Comparison of ENCODE assay signal across 8 cellular contexts in the genomic region with DNA sequence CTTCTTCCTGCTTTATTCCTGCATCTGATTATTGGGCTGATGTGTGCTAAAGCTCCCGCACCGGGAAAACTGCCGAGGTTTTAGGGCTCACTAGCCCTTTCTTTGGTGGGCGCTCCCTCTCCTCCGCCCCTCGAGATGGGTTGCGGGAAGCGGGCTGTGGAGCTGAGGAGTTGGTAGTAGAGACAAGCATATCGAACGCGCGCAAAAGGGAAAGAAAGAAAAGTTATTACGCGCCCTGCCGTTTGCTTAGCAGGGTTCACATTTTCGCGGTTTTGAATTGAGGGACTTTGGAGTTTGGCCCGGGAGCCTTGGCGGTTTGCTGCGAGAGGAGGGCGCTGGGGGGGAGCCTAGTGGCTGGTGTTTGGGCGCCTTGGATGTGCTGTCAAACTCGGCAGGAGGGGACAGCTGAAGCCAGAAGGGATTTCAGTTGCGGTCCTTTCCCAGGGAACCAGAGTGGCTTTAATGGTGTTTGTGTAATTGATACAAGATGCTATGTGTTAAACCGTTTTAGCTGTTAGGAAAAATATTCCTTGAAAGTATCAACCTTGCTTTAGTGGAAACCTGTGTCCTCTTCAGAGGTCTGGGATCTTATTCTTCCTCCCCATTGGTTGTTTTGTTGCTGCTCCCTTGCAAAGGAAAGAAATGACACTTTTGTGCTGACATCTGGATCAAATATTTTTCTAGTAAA. TPM values are rescaled to one million over a fixed set of nuclear protein-coding genes. Genes with fewer than 3 reads are reported as not detected.
DNase-seq lines count a peak whose midpoint lies in the region; ATAC-seq and TF ChIP-seq lines count a peak whose summit lies in the region.

No MANE protein-coding gene starts in this region.

- no peaks in the 10 kb centered on the region for H3K9me3 Mint-ChIP-seq in activated CD4-positive, alpha-beta memory T cell treated with anti-CD3 and anti-CD28 coated beads for 36 hours

- H3K27ac Mint-ChIP-seq in activated CD4-positive, alpha-beta memory T cell treated with anti-CD3 and anti-CD28 coated beads for 36 hours = no peak overlapping the region

- no peak overlapping the region for H2AFZ ChIP-seq in neural cell (ENCODE audit: low read depth, low read length)

- H3K79me2 ChIP-seq in neural cell (replicated peaks; ENCODE audit: insufficient read depth, low read length) = peaks cover 13% of the 10 kb centered on the region

- no peaks in the 10 kb centered on the region for H3K27me3 ChIP-seq in BLaER1 treated with 17β-estradiol and CSF1 and Interleukin-3, amounts not matched to agents 10 nM and 100 nM
- no peaks in the 10 kb centered on the region for H3K27me3 ChIP-seq in foreskin keratinocyte
- peaks cover 3% of the 10 kb centered on the region for H3K27me3 ChIP-seq in neural cell (ENCODE audit: insufficient read depth, low read depth, low read length)

- peak overlapping the region; percentile 85 to 98 (median 91); a peak in 21 of 22 replicates for H3K27ac ChIP-seq in BLaER1 treated with 17β-estradiol and CSF1 and Interleukin-3, amounts not matched to agents 10 nM and 100 nM
- H3K27ac ChIP-seq in foreskin keratinocyte (peak overlapping the region; percentile 24), neural cell (ENCODE audit: low read length) (no peak overlapping the region)

- H3K4me3 Mint-ChIP-seq in activated CD4-positive, alpha-beta memory T cell treated with anti-CD3 and anti-CD28 coated beads for 36 hours = peak overlapping the region; percentile 72

- peaks cover 39% of the 10 kb centered on the region for H3K27me3 Mint-ChIP-seq in activated CD4-positive, alpha-beta memory T cell treated with anti-CD3 and anti-CD28 coated beads for 36 hours

- peaks cover 16 to 60% (median 57%) of the 10 kb centered on the region in 11 experiments; a peak in 19 of 22 replicates for H4K20me1 ChIP-seq in BLaER1 treated with 17β-estradiol and CSF1 and Interleukin-3, amounts not matched to agents 10 nM and 100 nM
- no peaks in the 10 kb centered on the region for H4K20me1 ChIP-seq in neural cell (ENCODE audit: insufficient read depth)

- CTCF ChIA-PET in HEK293T (lab: Yijun Ruan, JAX) = interaction anchor here (1.0 to 1.1 kb wide), 2 partner anchors 11 to 136 kb away, joined by 3 to 4 read pairs; no protein-coding TSS in a partner anchor
- CTCF ChIA-PET in activated CD4-positive, alpha-beta memory T cell treated with anti-CD3 and anti-CD28 coated beads for 36 hours (lab: Charles Lee) = no interaction called here

- POLR2A ChIA-PET in HEK293T (lab: Yijun Ruan, JAX) = interaction anchor here (0.6 to 2.0 kb wide), 14 partner anchors 8 to 175 kb away, joined by 3 to 13 read pairs (median 3); a partner anchor contains a TSS
- POLR2A ChIA-PET in activated CD4-positive, alpha-beta memory T cell treated with anti-CD3 and anti-CD28 coated beads for 36 hours (lab: Charles Lee) = no interaction called here

- H3F3A ChIP-seq in neural cell (ENCODE audit: insufficient read depth, low read length, poor library complexity, severe bottlenecking) = no peaks in the 10 kb centered on the region

- peak overlapping the region; percentile 69 to 95 (median 90) for H3K4me2 ChIP-seq in BLaER1 treated with 17β-estradiol and CSF1 and Interleukin-3, amounts not matched to agents 10 nM and 100 nM
- H3K4me2 ChIP-seq in neural cell (ENCODE audit: low read length) = peak overlapping the region; percentile 60

- H3K9ac ChIP-seq in BLaER1 treated with 17β-estradiol and CSF1 and Interleukin-3, amounts not matched to agents 10 nM and 100 nM = peak overlapping the region; percentile 89 to 97 (median 94)
- peak overlapping the region; percentile 67 for H3K9ac ChIP-seq in neural cell (ENCODE audit: low read length)

- DNase-seq in HEK293T (ENCODE audit: extremely low spot score) (no peak), foreskin keratinocyte (no peak), NCI-H146 (lab: John Stamatoyannopoulos, UW) (no peak), NCI-H345 treated with DMSO at 0.1 percent for 48 hours (lab: John Stamatoyannopoulos, UW; ENCODE audit: unreplicated experiment) (no peak)
- peak; percentile 11 for DNase-seq in activated CD4-positive, alpha-beta memory T cell treated with anti-CD3 and anti-CD28 coated beads for 36 hours

- peak overlapping the region; percentile 73 to 99 (median 88) for H3K4me3 ChIP-seq in BLaER1 treated with 17β-estradiol and CSF1 and Interleukin-3, amounts not matched to agents 10 nM and 100 nM
- H3K4me3 ChIP-seq in neural cell (ENCODE audit: low read length) = peak overlapping the region; percentile 97

- H3K36me3 Mint-ChIP-seq in activated CD4-positive, alpha-beta memory T cell treated with anti-CD3 and anti-CD28 coated beads for 36 hours = no peaks in the 10 kb centered on the region

- TF ChIP-seq EP300 in neural cell (conservative IDR thresholded peaks at IDR 0.05; ENCODE audit: poor library complexity, severe bottlenecking) = no peak

- H3K9me2 ChIP-seq in neural cell (ENCODE audit: insufficient read depth, low read length) = no peaks in the 10 kb centered on the region

- peaks cover 29 to 50% (median 43%) of the 10 kb centered on the region in 10 experiments for H3K4me1 ChIP-seq in BLaER1 treated with 17β-estradiol and CSF1 and Interleukin-3, amounts not matched to agents 10 nM and 100 nM
- peaks cover 6% of the 10 kb centered on the region for H3K4me1 ChIP-seq in foreskin keratinocyte

- peaks cover 0 to 7% (median 0%) of the 10 kb centered on the region in 11 experiments; a peak in 4 of 22 replicates for H3K36me3 ChIP-seq in BLaER1 treated with 17β-estradiol and CSF1 and Interleukin-3, amounts not matched to agents 10 nM and 100 nM
- H3K36me3 ChIP-seq in neural cell (ENCODE audit: insufficient read depth, low read length) = no peaks in the 10 kb centered on the region

- no peaks in the 10 kb centered on the region for H3K9me3 ChIP-seq in BLaER1 treated with 17β-estradiol and CSF1 and Interleukin-3, amounts not matched to agents 10 nM and 100 nM (replicated peaks in 1 of 11)
- no peaks in the 10 kb centered on the region for H3K9me3 ChIP-seq in neural cell (ENCODE audit: low read length)

- no peak for TF ChIP-seq RAD21 in neural cell (conservative IDR thresholded peaks at IDR 0.05)

- intact Hi-C loops in activated CD4-positive, alpha-beta memory T cell treated with anti-CD3 and anti-CD28 coated beads for 36 hours (cut with micrococcal nuclease) = loop anchor here (1.0 to 5.0 kb wide), 3 partner anchors 60 to 176 kb away; a partner anchor contains a TSS

- ATAC-seq in foreskin keratinocyte (peak; percentile 0), GM18498 (IDR thresholded peaks at IDR 0.05; ENCODE audit: unreplicated experiment) (no peak)

- H3K4me1 Mint-ChIP-seq in activated CD4-positive, alpha-beta memory T cell treated with anti-CD3 and anti-CD28 coated beads for 36 hours (ENCODE audit: low read depth) = peaks cover 8% of the 10 kb centered on the region

- TF ChIP-seq CTCF in foreskin keratinocyte (conservative IDR thresholded peaks at IDR 0.05) (peak; percentile 7), neural cell (IDR thresholded peaks at IDR 0.05; ENCODE audit: poor library complexity, severe bottlenecking) (no peak)

TF ChIP-seq in HEK293T, 16 proteins besides CTCF, POLR2A, EP300 and RAD21:
- TF ChIP-seq L3MBTL2 (conservative IDR thresholded peaks at IDR 0.05) (0 out of 2 replicates have a peak, but pooled peaks have one; percentile 19), BHLHE40 (IDR thresholded peaks at IDR 0.05; ENCODE audit: borderline replicate concordance) (no peak)

TF ChIP-seq in neural cell, 6 proteins besides CTCF, POLR2A, EP300 and RAD21:
- TF ChIP-seq, protein P1, sequence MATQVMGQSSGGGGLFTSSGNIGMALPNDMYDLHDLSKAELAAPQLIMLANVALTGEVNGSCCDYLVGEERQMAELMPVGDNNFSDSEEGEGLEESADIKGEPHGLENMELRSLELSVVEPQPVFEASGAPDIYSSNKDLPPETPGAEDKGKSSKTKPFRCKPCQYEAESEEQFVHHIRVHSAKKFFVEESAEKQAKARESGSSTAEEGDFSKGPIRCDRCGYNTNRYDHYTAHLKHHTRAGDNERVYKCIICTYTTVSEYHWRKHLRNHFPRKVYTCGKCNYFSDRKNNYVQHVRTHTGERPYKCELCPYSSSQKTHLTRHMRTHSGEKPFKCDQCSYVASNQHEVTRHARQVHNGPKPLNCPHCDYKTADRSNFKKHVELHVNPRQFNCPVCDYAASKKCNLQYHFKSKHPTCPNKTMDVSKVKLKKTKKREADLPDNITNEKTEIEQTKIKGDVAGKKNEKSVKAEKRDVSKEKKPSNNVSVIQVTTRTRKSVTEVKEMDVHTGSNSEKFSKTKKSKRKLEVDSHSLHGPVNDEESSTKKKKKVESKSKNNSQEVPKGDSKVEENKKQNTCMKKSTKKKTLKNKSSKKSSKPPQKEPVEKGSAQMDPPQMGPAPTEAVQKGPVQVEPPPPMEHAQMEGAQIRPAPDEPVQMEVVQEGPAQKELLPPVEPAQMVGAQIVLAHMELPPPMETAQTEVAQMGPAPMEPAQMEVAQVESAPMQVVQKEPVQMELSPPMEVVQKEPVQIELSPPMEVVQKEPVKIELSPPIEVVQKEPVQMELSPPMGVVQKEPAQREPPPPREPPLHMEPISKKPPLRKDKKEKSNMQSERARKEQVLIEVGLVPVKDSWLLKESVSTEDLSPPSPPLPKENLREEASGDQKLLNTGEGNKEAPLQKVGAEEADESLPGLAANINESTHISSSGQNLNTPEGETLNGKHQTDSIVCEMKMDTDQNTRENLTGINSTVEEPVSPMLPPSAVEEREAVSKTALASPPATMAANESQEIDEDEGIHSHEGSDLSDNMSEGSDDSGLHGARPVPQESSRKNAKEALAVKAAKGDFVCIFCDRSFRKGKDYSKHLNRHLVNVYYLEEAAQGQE (IDR thresholded peaks at IDR 0.05; ENCODE audit: borderline replicate concordance) = no peak
- TF ChIP-seq TAF1 (IDR thresholded peaks at IDR 0.05; ENCODE audit: low read depth) (no peak), POLR2AphosphoS5 (IDR thresholded peaks at IDR 0.05) (no peak), SMC3 (conservative IDR thresholded peaks at IDR 0.05; ENCODE audit: poor library complexity) (peak; percentile 10), EZH2 (IDR thresholded peaks at IDR 0.05; ENCODE audit: borderline replicate concordance, insufficient read depth, low read length, poor library complexity, severe bottlenecking) (no peak)

RNA-seq across cellular contexts. Expression of a gene that starts 1.1 kb away (rescaled TPM):
- under 1 TPM; 0.34 to 0.45 TPM for total RNA-seq in activated CD4-positive, alpha-beta memory T cell treated with anti-CD3 and anti-CD28 coated beads for 36 hours
- total RNA-seq in foreskin keratinocyte = 10.4 and 12.8 TPM in 2 replicates
- polyA plus RNA-seq in foreskin keratinocyte (1.3 and 1.8 TPM in 2 replicates), neural cell (2.4 and 5.6 TPM in 2 replicates)
- 7.8 and 8.3 TPM in 2 replicates for polyA minus RNA-seq in neural cell
